In genomic region chr6:69913361-69913760, GRCh38 we compare ENCODE assay signal across 21 cellular contexts. TPM values are rescaled to one million over a fixed set of nuclear protein-coding genes. Genes with fewer than 3 reads are reported as not detected.
DNase-seq lines count a peak whose midpoint lies in the region; ATAC-seq, FAIRE-seq and TF ChIP-seq lines count a peak whose summit lies in the region.
"Had no signal": no experiment of that assay in that cellular context is flagged by ENCODE, and none has a peak within 500 bp of the region (broad histone marks: within the 10 kb centered on the region; RNA-seq: fewer than 3 reads in every experiment).

No MANE protein-coding gene starts in this region.

- no peaks in the 10 kb centered on the region for H3K9me3 Mint-ChIP-seq in activated naive CD4-positive, alpha-beta T cell treated with anti-CD3 and anti-CD28 coated beads, Interleukin-2, amount 50 U/mL, for 72 hours

- peaks cover 6% of the 10 kb centered on the region; the same call in 1 of the 2 replicates for H3K4me1 ChIP-seq in HUES48 (ENCODE audit: control insufficient read depth, insufficient read depth, low read length)
- peaks cover 5% of the 10 kb centered on the region for H3K4me1 ChIP-seq in mesendoderm (ENCODE audit: control insufficient read depth, low read depth, low read length)
- H3K4me1 ChIP-seq in skeletal muscle tissue (ENCODE audit: control insufficient read depth in 3 of 3, insufficient read depth in 3 of 3, low read length in 3 of 3) = peaks cover 5 to 12% (median 6%) of the 10 kb centered on the region in 3 donors
- H3K4me1 ChIP-seq in colonic mucosa = no peaks in the 10 kb centered on the region

- H3K4ac ChIP-seq in mesendoderm (ENCODE audit: low read depth, low read length) = no peak overlapping the region

- H3K56ac ChIP-seq in mesendoderm (ENCODE audit: low read length) = no peak overlapping the region

- no peaks in the 10 kb centered on the region for H3K79me1 ChIP-seq in mesendoderm (ENCODE audit: low read length)

- H3K36me3 Mint-ChIP-seq in activated naive CD4-positive, alpha-beta T cell treated with anti-CD3 and anti-CD28 coated beads, Interleukin-2, amount 50 U/mL, for 72 hours = no peaks in the 10 kb centered on the region
- H3K36me3 Mint-ChIP-seq: CD4-positive, CD25-positive, alpha-beta regulatory T cell had no signal

- H3K27ac Mint-ChIP-seq in activated naive CD4-positive, alpha-beta T cell treated with anti-CD3 and anti-CD28 coated beads, Interleukin-2, amount 50 U/mL, for 72 hours = no peak overlapping the region
- H3K27ac Mint-ChIP-seq: CD4-positive, CD25-positive, alpha-beta regulatory T cell; HFFc6 had no signal

- peak overlapping the region; percentile 73 for H2BK120ac ChIP-seq in mesendoderm (ENCODE audit: low read depth, low read length)

- H3K36me3 ChIP-seq in HUES48 (ENCODE audit: control insufficient read depth, insufficient read depth, low read length) = no peaks in the 10 kb centered on the region
- H3K36me3 ChIP-seq in mesendoderm (ENCODE audit: control insufficient read depth, insufficient read depth, low read length) = no peaks in the 10 kb centered on the region
- no peaks in the 10 kb centered on the region for H3K36me3 ChIP-seq in skeletal muscle tissue (ENCODE audit: control insufficient read depth in 3 of 3, insufficient read depth in 3 of 3, low read length in 3 of 3)
- H3K36me3 ChIP-seq in colonic mucosa = no peaks in the 10 kb centered on the region
- H3K36me3 ChIP-seq: BE2C had no signal

- peak overlapping the region; percentile 51 for H3K18ac ChIP-seq in mesendoderm (ENCODE audit: low read length)

- no peak for ATAC-seq in activated naive CD4-positive, alpha-beta T cell treated with anti-CD3 and anti-CD28 coated beads, Interleukin-2, amount 50 U/mL, for 72 hours
- ATAC-seq: Right ventricle myocardium inferior had no signal

- FAIRE-seq in GM18507 (lab: Jason Lieb, UNC) = peak; percentile 33
- FAIRE-seq: G401.6, RCC 7860 had no signal

- no peaks in the 10 kb centered on the region for H3K79me2 ChIP-seq in mesendoderm (ENCODE audit: control insufficient read depth, insufficient read depth, low read length)

- H3K4me2 ChIP-seq in mesendoderm (ENCODE audit: low read length) = no peak overlapping the region

- no peak overlapping the region for H4K8ac ChIP-seq in mesendoderm (ENCODE audit: low read depth, low read length)

- intact Hi-C loops in colonic mucosa (cut with DNase I) = no loop called here

- H2AK5ac ChIP-seq in mesendoderm (ENCODE audit: low read length) = no peak overlapping the region

- peak overlapping the region; percentile 36 for H2BK15ac ChIP-seq in mesendoderm (replicated peaks; ENCODE audit: low read depth)

- H3K4me3 ChIP-seq in HUES48 (ENCODE audit: low read depth, low read length) (no peak overlapping the region), mesendoderm (ENCODE audit: low read length) (no peak overlapping the region), skeletal muscle tissue (ENCODE audit: low read length in 3 of 3) (no peak overlapping the region), colonic mucosa (no peak overlapping the region)
- H3K4me3 ChIP-seq: SK-N-MC had no signal

- no peak for DNase-seq in GM18507 (ENCODE audit: extremely low spot score, insufficient read length, low read depth)
- DNase-seq in mesendoderm = no peak
- DNase-seq in colonic mucosa = no peak
- DNase-seq in activated naive CD4-positive, alpha-beta T cell treated with anti-CD3 and anti-CD28 coated beads, Interleukin-2, amount 50 U/mL, for 72 hours (ENCODE audit: low spot score in 2 of 2) = no peak
- DNase-seq in stimulated activated CD4-positive, alpha-beta T cell treated with anti-CD3 and anti-CD28 coated beads, Interleukin-4, amount 100 ng/mL, for 24 hours = no peak
- DNase-seq: BE2C; CD4-positive, CD25-positive, alpha-beta regulatory T cell; DMS 273 treated with DMSO at 0.1 percent for 48 hours; HFFc6; MM.1S; NCI-H1092; NCI-H146; NCI-H2029 treated with DMSO at 0.1 percent for 48 hours; NK-92 treated with Interleukin-12 subunit alpha and Interleukin-12 subunit beta, amount 100 ng/mL, for 24 hours had no signal

- H3K9me3 ChIP-seq in HUES48 (ENCODE audit: control insufficient read depth, insufficient read depth, low read length) (no peaks in the 10 kb centered on the region), skeletal muscle tissue (ENCODE audit: control insufficient read depth in 3 of 3, low read length in 3 of 3) (no peaks in the 10 kb centered on the region), colonic mucosa (no peaks in the 10 kb centered on the region)
- H3K9me3 ChIP-seq: BE2C had no signal

- peak overlapping the region; percentile 55 for H3K27ac ChIP-seq in HUES48 (ENCODE audit: low read depth, low read length)
- no peak overlapping the region for H3K27ac ChIP-seq in mesendoderm (ENCODE audit: low read depth, low read length)
- peak overlapping the region; percentile 43 for H3K27ac ChIP-seq in skeletal muscle tissue (ENCODE audit: low read depth, low read length)
- H3K27ac ChIP-seq in colonic mucosa = no peak overlapping the region
- H3K27ac ChIP-seq: SK-N-MC had no signal

- no peak overlapping the region for H3K9ac ChIP-seq in HUES48 (ENCODE audit: low read depth, low read length)
- no peak overlapping the region for H3K9ac ChIP-seq in mesendoderm (ENCODE audit: low read length)
- H3K9ac ChIP-seq in skeletal muscle tissue (ENCODE audit: low read depth in 1 of 3, low read length in 3 of 3) = no peak overlapping the region
- H3K9ac ChIP-seq in colonic mucosa (ENCODE audit: low read depth in 2 of 2, low read length in 2 of 2) = no peak overlapping the region

- H3K27me3 ChIP-seq in HUES48 (ENCODE audit: control insufficient read depth, insufficient read depth, low read length) (no peaks in the 10 kb centered on the region), mesendoderm (ENCODE audit: insufficient read depth, low read length, poor library complexity) (no peaks in the 10 kb centered on the region), skeletal muscle tissue (ENCODE audit: control insufficient read depth in 3 of 3, insufficient read depth in 3 of 3, low read length in 3 of 3) (no peaks in the 10 kb centered on the region), colonic mucosa (no peaks in the 10 kb centered on the region)
- H3K27me3 ChIP-seq: BE2C had no signal

- peak overlapping the region; percentile 44 for H2BK5ac ChIP-seq in mesendoderm (ENCODE audit: low read length)

- no peak overlapping the region for H4K5ac ChIP-seq in mesendoderm (ENCODE audit: low read length)

- H3K23ac ChIP-seq in mesendoderm (ENCODE audit: low read length) = no peak overlapping the region

- TF ChIP-seq CTCF in colonic mucosa (IDR thresholded peaks at IDR 0.05) = no peak

RNA-seq across cellular contexts. Expression of gene COL19A1, which starts 47.0 kb away (rescaled TPM):
- polyA plus RNA-seq in mesendoderm (2013, experiment 1 of 2) = 0.01 TPM
- polyA plus RNA-seq in mesendoderm (2013, experiment 2 of 2) = 0.04 TPM
- total RNA-seq in skeletal muscle tissue = 10.4 TPM
- under 1 TPM; 0.22 to 0.56 TPM for total RNA-seq in colonic mucosa
- under 1 TPM; 0.05 to 0.10 TPM for total RNA-seq in activated naive CD4-positive, alpha-beta T cell treated with anti-CD3 and anti-CD28 coated beads, Interleukin-2, amount 50 U/mL, for 72 hours
- total RNA-seq: A172, HFFc6 had no signal
- polyA plus RNA-seq: CD4-positive, CD25-positive, alpha-beta regulatory T cell had no signal

Comparison
In these comparisons a context has a peak if more than half of its experiments do, and no peak if none do; other contexts are left out.
1. H3K27ac ChIP-seq: peak in HUES48 (single experiment) and skeletal muscle tissue (single experiment); none in mesendoderm (single experiment) and colonic mucosa (single experiment).